16 cellular contexts compared by ENCODE assay signal in genomic region chr3:73600293-73600938, GRCh38. TPM values are rescaled to one million over a fixed set of nuclear protein-coding genes. Genes with fewer than 3 reads are reported as not detected.
A peak's percentile ranks its signal among the peaks of the same experiment; 100 is the strongest.
DNase-seq lines count a peak whose midpoint lies in the region; ATAC-seq and TF ChIP-seq lines count a peak whose summit lies in the region.
"Had no signal": no experiment of that assay in that cellular context is flagged by ENCODE, and none has a peak within 500 bp of the region (broad histone marks: within the 10 kb centered on the region; RNA-seq: fewer than 3 reads in every experiment).

No MANE protein-coding gene starts in this region.

- H3K27me3 ChIP-seq in ACC112 (ENCODE audit: insufficient read depth, low read length) (no peaks in the 10 kb centered on the region), heart right ventricle (no peaks in the 10 kb centered on the region), osteoblast (ENCODE audit: insufficient read depth, low read length) (no peaks in the 10 kb centered on the region)

- peaks cover 39% of the 10 kb centered on the region for H3K4me1 ChIP-seq in ACC112 (ENCODE audit: control insufficient read depth, insufficient read depth, low read length, unreplicated experiment)
- H3K4me1 ChIP-seq in heart right ventricle, result peaks cover 0 to 76% (median 38%) of the 10 kb centered on the region in 9 donors
- H3K4me1 ChIP-seq in osteoblast (ENCODE audit: insufficient read depth, low read length), result peaks cover 52% of the 10 kb centered on the region

- H3K27ac ChIP-seq in ACC112 (ENCODE audit: low read depth, low read length) (peak overlapping the region; percentile 26), heart right ventricle (peak overlapping the region in 7 of 10 donors; percentile 9 to 67 (median 46)), osteoblast (ENCODE audit: low read depth, low read length) (peak overlapping the region; percentile 70), substantia nigra (ENCODE audit: low read depth, low read length, poor library complexity, severe bottlenecking) (no peak overlapping the region)

- H2AFZ ChIP-seq in ACC112 (ENCODE audit: low read length, unreplicated experiment), result no peak overlapping the region
- no peak overlapping the region for H2AFZ ChIP-seq in osteoblast (ENCODE audit: low read length)
- H2AFZ ChIP-seq: GM23338 had no signal

- H3K36me3 ChIP-seq in ACC112 (ENCODE audit: insufficient read depth, low read length) (peaks cover 17% of the 10 kb centered on the region), heart right ventricle (peaks cover 0 to 20% (median 0%) of the 10 kb centered on the region in 9 donors), osteoblast (ENCODE audit: insufficient read depth, low read length) (peaks cover 11% of the 10 kb centered on the region)

- intact Hi-C loops in heart right ventricle (cut with DNase I), result loop anchor here in 2 of 10 donors (10.0 kb wide), 1 partner anchor 86 kb away; no protein-coding TSS in a partner anchor

- H3K9me3 ChIP-seq in heart right ventricle (peaks cover 0 to 6% (median 0%) of the 10 kb centered on the region in 11 donors), osteoblast (ENCODE audit: low read depth, low read length) (no peaks in the 10 kb centered on the region)

- ATAC-seq in heart right ventricle, result peak in 1 of 8 donors; percentile 36
- ATAC-seq: GM23338 had no signal

- peak overlapping the region; percentile 60 for H3K4me2 ChIP-seq in osteoblast (ENCODE audit: insufficient read depth, low read length)
- H3K4me2 ChIP-seq: GM23338 had no signal

- H3K4me3 ChIP-seq in ACC112 (ENCODE audit: low read depth, low read length) (no peak overlapping the region), heart right ventricle (no peak overlapping the region), osteoblast (ENCODE audit: insufficient read depth, low read length) (no peak overlapping the region)
- H3K4me3 ChIP-seq: GM23338 had no signal

- DNase-seq in astrocyte of the hippocampus (ENCODE audit: low read depth, low spot score), result peak; percentile 62
- no peak for DNase-seq in heart right ventricle
- DNase-seq in osteoblast (ENCODE audit: insufficient read length, low spot score, missing footprints), result no peak
- DNase-seq in NCI-H128 (lab: John Stamatoyannopoulos, UW; ENCODE audit: unreplicated experiment), result no peak
- DNase-seq in substantia nigra (lab: John Stamatoyannopoulos, UW), result no peak
- no peak for DNase-seq in NCI-H2107 treated with DMSO at 0.1 percent for 48 hours (lab: John Stamatoyannopoulos, UW; ENCODE audit: unreplicated experiment)
- DNase-seq in NK-92 (lab: John Stamatoyannopoulos, UW; ENCODE audit: unreplicated experiment), result no peak
- DNase-seq: activated naive CD4-positive, alpha-beta T cell treated with anti-CD3 and anti-CD28 coated beads, Interleukin-2, amount 10 ng/mL, durations not matched to agents 7 days and 5 days; cerebellar nuclear complex; KBM-7; NCI-H1417 treated with DMSO at 0.1 percent for 48 hours; NCI-H510A treated with DMSO at 0.1 percent for 48 hours; stimulated activated naive CD4-positive, alpha-beta T cell; T-helper 1 cell had no signal

- H3K79me2 ChIP-seq in ACC112 (ENCODE audit: control insufficient read depth, insufficient read depth, low read length, unreplicated experiment), result no peaks in the 10 kb centered on the region
- peaks cover 19% of the 10 kb centered on the region for H3K79me2 ChIP-seq in osteoblast (ENCODE audit: insufficient read depth, low read length)

- TF ChIP-seq CTCF in heart right ventricle (IDR thresholded peaks at IDR 0.05), result no peak
- no peak for TF ChIP-seq CTCF in osteoblast (IDR thresholded peaks at IDR 0.05; ENCODE audit: extremely low read depth, low read depth, low read length)

- no peaks in the 10 kb centered on the region for H4K20me1 ChIP-seq in osteoblast (ENCODE audit: insufficient read depth, low read length)

- 17 to 21% methylated on average over 5 of the region's 5 CpGs for WGBS in heart right ventricle, 2 donors

RNA-seq across cellular contexts. Expression of gene PDZRN3, which starts 24.3 kb away (rescaled TPM):
- 100 to 1,000 TPM in 2 of 10 donors, 10 to 100 TPM in 8; 63.4 to 143 (median 82.0) TPM for total RNA-seq in heart right ventricle
- polyA plus RNA-seq in heart right ventricle, result 10 to 100 TPM; 17.7 to 49.1 TPM
- total RNA-seq in osteoblast, result 18.3 and 26.4 TPM in 2 replicates
